Comparison of ENCODE assay signal across 26 cellular contexts in genomic region chr1:24591781-24592180, GRCh38. TPM values are rescaled to one million over a fixed set of nuclear protein-coding genes. Genes with fewer than 3 reads are reported as not detected.
DNase-seq lines count a peak whose midpoint lies in the region; ATAC-seq, FAIRE-seq and TF ChIP-seq lines count a peak whose summit lies in the region.
"Had no signal": no experiment of that assay in that cellular context is flagged by ENCODE, and none has a peak within 500 bp of the region (broad histone marks: within the 10 kb centered on the region; RNA-seq: fewer than 3 reads in every experiment).

No MANE protein-coding gene starts in this region.

- H2BK5ac ChIP-seq in H1 (ENCODE audit: low read depth, low read length) (no peak overlapping the region), neuronal stem cell (ENCODE audit: low read length) (no peak overlapping the region)

- H3K4me1 ChIP-seq in GM23338 (ENCODE audit: insufficient read depth): no peaks in the 10 kb centered on the region
- H3K4me1 ChIP-seq in H1 (replicated peaks in 1 of 4; ENCODE audit: control insufficient read depth in 3 of 4, insufficient read depth in 4 of 4, low read length in 3 of 4): no peaks in the 10 kb centered on the region
- H3K4me1 ChIP-seq in neuronal stem cell (ENCODE audit: control insufficient read depth in 2 of 2, insufficient read depth in 1 of 2, low read depth in 1 of 2, low read length in 2 of 2): peaks cover 0 to 1% of the 10 kb centered on the region in 2 donors

- H3K23me2 ChIP-seq in H1 (ENCODE audit: low read depth, low read length): no peaks in the 10 kb centered on the region

- H2BK120ac ChIP-seq in H1 (replicated peaks; ENCODE audit: low read depth, low read length): no peak overlapping the region
- no peak overlapping the region for H2BK120ac ChIP-seq in neuronal stem cell (ENCODE audit: low read depth, low read length)

- H4K5ac ChIP-seq in H1 (ENCODE audit: insufficient read length, low read depth, low read length): no peak overlapping the region

- H3K4me2 ChIP-seq in GM23338 (no peak overlapping the region), H1 (ENCODE audit: insufficient read depth in 1 of 2, low read depth in 2 of 2, low read length in 2 of 2) (no peak overlapping the region), neuronal stem cell (ENCODE audit: insufficient read depth, low read length, poor library complexity, severe bottlenecking) (no peak overlapping the region)
- H3K4me2 ChIP-seq: PC-9 had no signal

- H3K9me2 ChIP-seq in GM23338 (ENCODE audit: insufficient read depth): no peaks in the 10 kb centered on the region

- no peaks in the 10 kb centered on the region for H3K79me1 ChIP-seq in H1 (ENCODE audit: low read depth, low read length)
- H3K79me1 ChIP-seq in neuronal stem cell (ENCODE audit: low read depth, low read length): no peaks in the 10 kb centered on the region

- H3K23ac ChIP-seq in H1 (ENCODE audit: insufficient read length) (no peak overlapping the region), neuronal stem cell (ENCODE audit: low read depth, low read length, poor library complexity) (no peak overlapping the region)

- H3K9ac ChIP-seq in H1 (replicated peaks in 1 of 4; ENCODE audit: extremely low read depth in 1 of 4, low read depth in 3 of 4, low read length in 3 of 4) (no peak overlapping the region), neuronal stem cell (ENCODE audit: low read depth, low read length, poor library complexity) (no peak overlapping the region)

- TF ChIP-seq RAD21 in H1 (IDR thresholded peaks at IDR 0.05 in 1 of 2, conservative IDR thresholded peaks at IDR 0.05 in 1 of 2; ENCODE audit: low read depth in 2 of 2, low read length in 2 of 2): no peak

- 91% methylated on average over 3 of the region's 3 CpGs; no CpG with 5 or more reads in 1 of the 2 experiments for WGBS in H1 (ENCODE audit: extremely low coverage in 1 of 2, insufficient coverage in 1 of 2, insufficient read length in 1 of 2, insufficient replicate concordance in 2 of 2, low coverage in 1 of 2, low lambda C conversion rate in 2 of 2, missing lambda C conversion rate in 1 of 2), 2 experiments
- WGBS in neuronal stem cell (ENCODE audit: extremely low coverage in 2 of 2, insufficient read length in 2 of 2, insufficient replicate concordance in 1 of 2), 2 donors: no CpG with 5 or more reads among the region's 3 CpGs

- TF ChIP-seq EP300 in H1 (IDR thresholded peaks at IDR 0.05; ENCODE audit: borderline replicate concordance in 1 of 2, low read depth in 2 of 2, low read length in 2 of 2): no peak

- H4K91ac ChIP-seq in H1 (replicated peaks; ENCODE audit: insufficient read length, low read length) (no peak overlapping the region), neuronal stem cell (ENCODE audit: low read depth, low read length, poor library complexity) (no peak overlapping the region)

- no peak for TF ChIP-seq POLR2A in H1 (IDR thresholded peaks at IDR 0.05; ENCODE audit: control extremely low read depth in 1 of 2, low read depth in 2 of 2, low read length in 2 of 2)

- H3K27me3 Mint-ChIP-seq in GM23338 (ENCODE audit: insufficient read depth, low read depth, poor library complexity): peaks cover 3% of the 10 kb centered on the region

- H4K8ac ChIP-seq in H1 (ENCODE audit: extremely low read depth, insufficient read depth, low read length) (no peak overlapping the region), neuronal stem cell (ENCODE audit: low read depth, low read length) (no peak overlapping the region)

- H3K4me3 Mint-ChIP-seq in GM23338: no peak overlapping the region
- H3K4me3 Mint-ChIP-seq: H9, HFFc6 had no signal

- H3K14ac ChIP-seq in H1 (ENCODE audit: insufficient read length) (no peak overlapping the region), neuronal stem cell (ENCODE audit: low read length) (no peak overlapping the region)

- H2BK15ac ChIP-seq in H1 (ENCODE audit: low read length): no peak overlapping the region
- H2BK15ac ChIP-seq in neuronal stem cell (ENCODE audit: low read length): peak overlapping the region; percentile 38

- H2AK5ac ChIP-seq in H1 (ENCODE audit: low read depth, low read length) (no peak overlapping the region), neuronal stem cell (ENCODE audit: low read depth, low read length) (no peak overlapping the region)

- no peaks in the 10 kb centered on the region for H3F3A ChIP-seq in GM23338 (replicated peaks; ENCODE audit: low read depth)

- no peak overlapping the region for H3K56ac ChIP-seq in H1 (replicated peaks; ENCODE audit: insufficient read length, low read depth, low read length)

- peak overlapping the region; percentile 68; the same call in 1 of the 2 replicates for H3K27ac Mint-ChIP-seq in GM23338
- H3K27ac Mint-ChIP-seq: HFFc6 had no signal

- peak; percentile 56 for DNase-seq in activated effector memory CD4-positive, alpha-beta T cell treated with anti-CD3 and anti-CD28 coated beads, Interleukin-2, amount 50 U/mL, for 16 hours
- DNase-seq in activated effector memory CD4-positive, alpha-beta T cell treated with Interleukin-2 at 50 U/mL for 16 hours: no peak
- DNase-seq in GM23338 (ENCODE audit: low spot score) (no peak), H1 (ENCODE audit: low read depth in 1 of 2, low spot score in 2 of 2) (no peak), neuronal stem cell (ENCODE audit: low spot score) (no peak), NCI-H748 (lab: John Stamatoyannopoulos, UW; ENCODE audit: unreplicated experiment) (no peak)
- DNase-seq: Calu3, DMS79 treated with DMSO at 0.1 percent for 48 hours, H9, HFFc6, Kasumi-1, NCI-H1105 treated with DMSO at 0.1 percent for 48 hours, NCI-H146, NCI-H1930, NCI-H446, NCI-H526, PC-9, SHP77 had no signal

- no peak for ATAC-seq in GM23338
- ATAC-seq in HG03432 (IDR thresholded peaks at IDR 0.05; ENCODE audit: unreplicated experiment): no peak
- ATAC-seq in GM21825 (IDR thresholded peaks at IDR 0.05; ENCODE audit: unreplicated experiment): no peak

- H3K9me3 Mint-ChIP-seq in GM23338: no peaks in the 10 kb centered on the region
- H3K9me3 Mint-ChIP-seq: H9, HFFc6 had no signal

- no peaks in the 10 kb centered on the region for H4K20me1 ChIP-seq in GM23338 (replicated peaks; ENCODE audit: insufficient read depth)
- H4K20me1 ChIP-seq in H1 (replicated peaks in 1 of 2; ENCODE audit: control insufficient read depth in 1 of 2, insufficient read depth in 2 of 2, low read length in 2 of 2): no peaks in the 10 kb centered on the region

- H2AFZ ChIP-seq in GM23338 (no peak overlapping the region), H1 (ENCODE audit: low read length) (no peak overlapping the region), neuronal stem cell (ENCODE audit: low read length) (no peak overlapping the region)
- H2AFZ ChIP-seq: PC-9 had no signal

- H3K27ac ChIP-seq in GM23338 (ENCODE audit: low read depth) (no peak overlapping the region), H1 (ENCODE audit: low read depth, low read length) (no peak overlapping the region), neuronal stem cell (replicated peaks; ENCODE audit: low read length) (no peak overlapping the region)
- H3K27ac ChIP-seq: PC-9 had no signal

- H3K4me3 ChIP-seq in GM23338: no peak overlapping the region
- H3K4me3 ChIP-seq in H1 (ENCODE audit: extremely low read depth in 1 of 4, insufficient read depth in 2 of 4, low read depth in 3 of 4, low read length in 4 of 4): no peak overlapping the region
- H3K4me3 ChIP-seq in neuronal stem cell (ENCODE audit: low read length in 2 of 2): no peak overlapping the region
- H3K4me3 ChIP-seq: PC-9 had no signal

- no peaks in the 10 kb centered on the region for H3K36me3 Mint-ChIP-seq in GM23338 (ENCODE audit: low read depth)

- no peaks in the 10 kb centered on the region for H3K79me2 ChIP-seq in GM23338 (replicated peaks; ENCODE audit: insufficient read depth)
- H3K79me2 ChIP-seq in H1 (ENCODE audit: control insufficient read depth in 1 of 2, insufficient read depth in 2 of 2, low read length in 2 of 2): no peaks in the 10 kb centered on the region

- H3K18ac ChIP-seq in H1 (ENCODE audit: extremely low read depth, low read length) (no peak overlapping the region), neuronal stem cell (ENCODE audit: low read length) (no peak overlapping the region)

- no peaks in the 10 kb centered on the region for H3K4me1 Mint-ChIP-seq in GM23338

- H3K36me3 ChIP-seq in GM23338 (ENCODE audit: insufficient read depth) (no peaks in the 10 kb centered on the region), H1 (ENCODE audit: control insufficient read depth in 2 of 4, insufficient read depth in 4 of 4, low read length in 3 of 4) (no peaks in the 10 kb centered on the region), neuronal stem cell (replicated peaks in 1 of 2; ENCODE audit: control insufficient read depth in 2 of 2, insufficient read depth in 2 of 2, low read length in 2 of 2) (no peaks in the 10 kb centered on the region)

- CTCF ChIA-PET in H1 (lab: Charles Lee; ENCODE audit: partially characterized antibody): interaction anchor here (0.6 to 7.5 kb wide), 12 partner anchors 9 to 393 kb away, joined by 3 to 53 read pairs (median 7); no protein-coding TSS in a partner anchor

- H3K9me3 ChIP-seq in H1 (ENCODE audit: insufficient read depth in 2 of 2, low read depth in 1 of 2, low read length in 1 of 2): no peaks in the 10 kb centered on the region
- no peaks in the 10 kb centered on the region for H3K9me3 ChIP-seq in neuronal stem cell (replicated peaks in 1 of 2; ENCODE audit: control insufficient read depth in 2 of 2, insufficient read depth in 1 of 2, low read depth in 1 of 2, low read length in 2 of 2)

- POLR2A ChIA-PET in H1 (lab: Charles Lee; ENCODE audit: partially characterized antibody): no interaction called here

- no peak overlapping the region for H2BK20ac ChIP-seq in H1 (ENCODE audit: low read length)

- H3K27me3 ChIP-seq in GM23338 (ENCODE audit: insufficient read depth): no peaks in the 10 kb centered on the region
- H3K27me3 ChIP-seq in H1 (replicated peaks in 1 of 4; ENCODE audit: control insufficient read depth in 3 of 4, extremely low read depth in 1 of 4, insufficient read depth in 3 of 4, low read length in 3 of 4): no peaks in the 10 kb centered on the region
- peaks cover 0 to 6% (median 0%) of the 10 kb centered on the region in 3 experiments for H3K27me3 ChIP-seq in neuronal stem cell (ENCODE audit: control insufficient read depth in 3 of 3, insufficient read depth in 3 of 3, low read depth in 1 of 3, low read length in 3 of 3)

- FAIRE-seq in H1 (lab: Jason Lieb, UNC): no peak
- FAIRE-seq: GM12892 had no signal

- H3K4ac ChIP-seq in H1 (replicated peaks; ENCODE audit: insufficient read length, low read depth, low read length) (no peak overlapping the region), neuronal stem cell (ENCODE audit: low read length) (no peak overlapping the region)

- 0 out of 2 replicates have a peak overlapping the region, but pooled peaks have one; percentile 39 for H2BK12ac ChIP-seq in H1 (ENCODE audit: low read depth, low read length)
- no peak overlapping the region for H2BK12ac ChIP-seq in neuronal stem cell (ENCODE audit: low read length)

- TF ChIP-seq CTCF in GM23338 (conservative IDR thresholded peaks at IDR 0.05; ENCODE audit: low read depth in 2 of 2): no peak
- no peak for TF ChIP-seq CTCF in H1 (IDR thresholded peaks at IDR 0.05; ENCODE audit: control extremely low read depth in 1 of 3, insufficient read depth in 1 of 3, low read depth in 1 of 3, low read length in 3 of 3)

RNA-seq across cellular contexts. Expression of gene NCMAP, which starts 35.9 kb away (rescaled TPM):
- 0.17 and 0.85 TPM in 2 replicates for total RNA-seq in GM23338 (2014; rRNA removed; shearing (Covaris generic))
- 0.12 and 0.23 TPM in 2 replicates for polyA plus RNA-seq in GM23338 (2016; fragmentation: Nextera tagmentation; extraction: Ambion mirVana)
- 0.21 and 0.39 TPM in 2 replicates for total RNA-seq in H1 (2021; fragmentation: NEBNext Ultra II Directional; extraction: Animal tissue kit (Norgen Biotek cat#: 25700))
- 0.14 and 0.21 TPM in 2 replicates for polyA plus RNA-seq in H1 (2011; rRNA removed)
- 0.26 TPM for polyA plus RNA-seq in H1 (2011; cell fraction: cytosol; rRNA removed)
- 0.19 TPM for polyA plus RNA-seq in H1 (2011; cell fraction: nucleus; rRNA removed)
- 0.09 to 0.19 TPM (median 0.12 TPM) in 4 replicates for polyA plus RNA-seq in H1 (2012, experiment 1 of 2)
- polyA plus RNA-seq in H1 (2012, experiment 2 of 2): 0.10 TPM
- 0.18 TPM for polyA plus RNA-seq in H1 (2013, experiment 1 of 2)
- 0.18 TPM for polyA plus RNA-seq in H1 (2013, experiment 2 of 2)
- 0.46 and 0.66 TPM in 2 replicates for polyA minus RNA-seq in H1 (2011; rRNA and poly(A)+ RNA removed)
- polyA minus RNA-seq in H1 (2011; cell fraction: cytosol; rRNA and poly(A)+ RNA removed): not detected
- polyA minus RNA-seq in H1 (2011; cell fraction: nucleus; rRNA and poly(A)+ RNA removed): not detected
- polyA plus RNA-seq in neuronal stem cell (2013, experiment 1 of 2): 0.01 TPM
- 0.03 TPM for polyA plus RNA-seq in neuronal stem cell (2013, experiment 2 of 2)
- total RNA-seq: A172, HFFc6, M059J, RPMI7951, SK-MEL-5 had no signal
- polyA plus RNA-seq: BJ had no signal

RNA-seq across cellular contexts. Expression of gene SRRM1, which starts 51.3 kb away (rescaled TPM):
- total RNA-seq in GM23338 (2014; rRNA removed; shearing (Covaris generic)): 115 and 118 TPM in 2 replicates
- polyA plus RNA-seq in GM23338 (2016; fragmentation: Nextera tagmentation; extraction: Ambion mirVana) (649 and 666 TPM in 2 replicates), H1 (2011; rRNA removed) (72.7 and 77.1 TPM in 2 replicates)
- total RNA-seq in H1 (2021; fragmentation: NEBNext Ultra II Directional; extraction: Animal tissue kit (Norgen Biotek cat#: 25700)): 230 and 255 TPM in 2 replicates
- polyA plus RNA-seq in H1 (2011; cell fraction: cytosol; rRNA removed): 76.6 TPM
- polyA plus RNA-seq in H1 (2011; cell fraction: nucleus; rRNA removed): 138 TPM
- polyA plus RNA-seq in H1 (2012, experiment 1 of 2): 127 to 202 TPM (median 129 TPM) in 4 replicates
- polyA plus RNA-seq in H1 (2012, experiment 2 of 2): 64.9 TPM
- polyA plus RNA-seq in H1 (2013, experiment 1 of 2): 434 TPM
- polyA plus RNA-seq in H1 (2013, experiment 2 of 2): 464 TPM
- polyA minus RNA-seq in H1 (2011; rRNA and poly(A)+ RNA removed): 86.9 and 117 TPM in 2 replicates
- polyA minus RNA-seq in H1 (2011; cell fraction: cytosol; rRNA and poly(A)+ RNA removed): 75.5 TPM
- 191 TPM for polyA minus RNA-seq in H1 (2011; cell fraction: nucleus; rRNA and poly(A)+ RNA removed)
- polyA plus RNA-seq in neuronal stem cell (2013, experiment 1 of 2): 388 TPM
- polyA plus RNA-seq in neuronal stem cell (2013, experiment 2 of 2): 405 TPM
